In genomic region chr3:119360046-119360445, GRCh38 we compare ENCODE assay signal across 15 cellular contexts.
DNase-seq lines count a peak whose midpoint lies in the region; ATAC-seq and TF ChIP-seq lines count a peak whose summit lies in the region.
"Had no signal": no experiment of that assay in that cellular context is flagged by ENCODE, and none has a peak within 500 bp of the region (broad histone marks: within the 10 kb centered on the region; RNA-seq: fewer than 3 reads in every experiment).

No MANE protein-coding gene starts in this region.

- intact Hi-C loops in left ventricle myocardium superior (cut with micrococcal nuclease): no loop called here
- intact Hi-C loops in sciatic nerve (cut with DNase I): no loop called here
- intact Hi-C loops in PC-3 (cut with micrococcal nuclease): no loop called here

- ATAC-seq in GM21526 (IDR thresholded peaks at IDR 0.05; ENCODE audit: low FRiP score, unreplicated experiment) (peak; percentile 7), HG03460 (IDR thresholded peaks at IDR 0.05; ENCODE audit: unreplicated experiment) (peak; percentile 9), left ventricle myocardium superior (peak; percentile 45), sciatic nerve (peak; percentile 13), PC-3 (no peak)
- ATAC-seq: activated naive CD8-positive, alpha-beta T cell treated with anti-CD3 and anti-CD28 coated beads, Interleukin-2, amount 50 U/mL, for 24 hours; foreskin keratinocyte had no signal

- DNase-seq in left ventricle myocardium superior: no peak
- DNase-seq in sciatic nerve (ENCODE audit: low spot score): no peak
- DNase-seq in GM20000 (ENCODE audit: low spot score): no peak
- DNase-seq in PC-3: no peak
- no peak for DNase-seq in C1 segment of cervical spinal cord (lab: John Stamatoyannopoulos, UW)
- DNase-seq in T-helper 9 cell: no peak
- DNase-seq: activated CD4-positive, alpha-beta T cell treated with anti-CD3 and anti-CD28 coated beads, Interleukin-2, amount 10 ng/mL, durations not matched to agents 24 days and 14 days; activated naive CD8-positive, alpha-beta T cell treated with anti-CD3 and anti-CD28 coated beads, Interleukin-2, amount 50 U/mL, for 24 hours; activated T-cell treated with anti-CD3 and anti-CD28 coated beads, Interleukin-2, amount 50 U/mL, for 24 hours; foreskin keratinocyte; HFFc6; NCI-H1092 treated with DMSO at 0.1 percent for 48 hours; SIG-M5 had no signal

- no peak overlapping the region for H3K27ac ChIP-seq in PC-3 (ENCODE audit: low read length)
- H3K27ac ChIP-seq: foreskin keratinocyte had no signal

- no peak overlapping the region for H2AFZ ChIP-seq in PC-3 (ENCODE audit: low read length)

- H3F3A ChIP-seq in PC-3 (ENCODE audit: low read length, unreplicated experiment): no peaks in the 10 kb centered on the region

- no peak overlapping the region for H3K4me3 ChIP-seq in PC-3 (ENCODE audit: low read length)

- H3K9me3 ChIP-seq in PC-3 (ENCODE audit: low read length): no peaks in the 10 kb centered on the region

- no peak overlapping the region for H3K9ac ChIP-seq in PC-3 (ENCODE audit: low read length)

- CTCF ChIA-PET in PC-3 (lab: Charles Lee): no interaction called here

- no TSS peak for BruUV-seq in PC-3 (replicated peaks; lab: Mats Ljungman, UMichigan)

- H3K9me2 ChIP-seq in PC-3 (replicated peaks; ENCODE audit: low read length): no peaks in the 10 kb centered on the region

- POLR2A ChIA-PET in PC-3 (lab: Charles Lee; ENCODE audit: unreplicated experiment): no interaction called here

- no peaks in the 10 kb centered on the region for H3K27me3 ChIP-seq in PC-3 (ENCODE audit: low read length)
- H3K27me3 ChIP-seq: foreskin keratinocyte had no signal

- H3K4me2 ChIP-seq in PC-3 (ENCODE audit: low read length): no peak overlapping the region

- H4K20me1 ChIP-seq in PC-3 (ENCODE audit: low read length): no peaks in the 10 kb centered on the region

- no peaks in the 10 kb centered on the region for H3K36me3 ChIP-seq in PC-3 (ENCODE audit: low read depth, low read length)

- H3K79me2 ChIP-seq in PC-3 (ENCODE audit: low read length): no peaks in the 10 kb centered on the region

- no peak for TF ChIP-seq CTCF in GM20000 (IDR thresholded peaks at IDR 0.05; ENCODE audit: extremely low read depth, missing control alignments)
- no peak for TF ChIP-seq CTCF in PC-3 (conservative IDR thresholded peaks at IDR 0.05; ENCODE audit: low read depth, low read length)

- H3K4me1 ChIP-seq in PC-3 (ENCODE audit: insufficient read depth, low read length): no peaks in the 10 kb centered on the region
- H3K4me1 ChIP-seq: foreskin keratinocyte had no signal
